ENCODE assay signal across 1 cellular context in the genomic region with DNA sequence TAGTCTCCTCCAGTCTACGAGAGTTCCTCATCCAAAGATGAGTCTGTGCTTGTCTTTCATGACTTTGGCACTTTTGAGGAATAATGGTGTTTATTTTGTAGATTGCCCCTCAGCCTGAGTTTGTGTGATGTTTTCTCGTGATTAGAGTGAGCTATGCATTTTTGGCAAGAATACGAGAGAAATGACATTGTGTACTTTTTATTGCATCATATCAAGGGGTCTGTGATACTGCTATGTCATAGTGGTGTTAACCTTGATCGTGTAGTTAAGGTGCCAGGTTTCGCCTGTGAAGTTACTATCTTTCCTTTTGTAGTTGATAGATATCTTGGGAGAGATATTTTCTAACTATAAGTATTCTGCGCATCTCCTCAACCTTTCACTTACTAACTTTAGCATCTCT.
TF ChIP-seq lines count a peak whose summit lies in the region.

No MANE protein-coding gene starts in this region.

TF ChIP-seq in GM23338, 12 proteins besides CTCF, POLR2A, EP300 and RAD21 (continued from another document):
- TF ChIP-seq, protein P1, sequence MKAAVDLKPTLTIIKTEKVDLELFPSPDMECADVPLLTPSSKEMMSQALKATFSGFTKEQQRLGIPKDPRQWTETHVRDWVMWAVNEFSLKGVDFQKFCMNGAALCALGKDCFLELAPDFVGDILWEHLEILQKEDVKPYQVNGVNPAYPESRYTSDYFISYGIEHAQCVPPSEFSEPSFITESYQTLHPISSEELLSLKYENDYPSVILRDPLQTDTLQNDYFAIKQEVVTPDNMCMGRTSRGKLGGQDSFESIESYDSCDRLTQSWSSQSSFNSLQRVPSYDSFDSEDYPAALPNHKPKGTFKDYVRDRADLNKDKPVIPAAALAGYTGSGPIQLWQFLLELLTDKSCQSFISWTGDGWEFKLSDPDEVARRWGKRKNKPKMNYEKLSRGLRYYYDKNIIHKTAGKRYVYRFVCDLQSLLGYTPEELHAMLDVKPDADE (IDR thresholded peaks at IDR 0.05): no peak
- TF ChIP-seq, protein P2, sequence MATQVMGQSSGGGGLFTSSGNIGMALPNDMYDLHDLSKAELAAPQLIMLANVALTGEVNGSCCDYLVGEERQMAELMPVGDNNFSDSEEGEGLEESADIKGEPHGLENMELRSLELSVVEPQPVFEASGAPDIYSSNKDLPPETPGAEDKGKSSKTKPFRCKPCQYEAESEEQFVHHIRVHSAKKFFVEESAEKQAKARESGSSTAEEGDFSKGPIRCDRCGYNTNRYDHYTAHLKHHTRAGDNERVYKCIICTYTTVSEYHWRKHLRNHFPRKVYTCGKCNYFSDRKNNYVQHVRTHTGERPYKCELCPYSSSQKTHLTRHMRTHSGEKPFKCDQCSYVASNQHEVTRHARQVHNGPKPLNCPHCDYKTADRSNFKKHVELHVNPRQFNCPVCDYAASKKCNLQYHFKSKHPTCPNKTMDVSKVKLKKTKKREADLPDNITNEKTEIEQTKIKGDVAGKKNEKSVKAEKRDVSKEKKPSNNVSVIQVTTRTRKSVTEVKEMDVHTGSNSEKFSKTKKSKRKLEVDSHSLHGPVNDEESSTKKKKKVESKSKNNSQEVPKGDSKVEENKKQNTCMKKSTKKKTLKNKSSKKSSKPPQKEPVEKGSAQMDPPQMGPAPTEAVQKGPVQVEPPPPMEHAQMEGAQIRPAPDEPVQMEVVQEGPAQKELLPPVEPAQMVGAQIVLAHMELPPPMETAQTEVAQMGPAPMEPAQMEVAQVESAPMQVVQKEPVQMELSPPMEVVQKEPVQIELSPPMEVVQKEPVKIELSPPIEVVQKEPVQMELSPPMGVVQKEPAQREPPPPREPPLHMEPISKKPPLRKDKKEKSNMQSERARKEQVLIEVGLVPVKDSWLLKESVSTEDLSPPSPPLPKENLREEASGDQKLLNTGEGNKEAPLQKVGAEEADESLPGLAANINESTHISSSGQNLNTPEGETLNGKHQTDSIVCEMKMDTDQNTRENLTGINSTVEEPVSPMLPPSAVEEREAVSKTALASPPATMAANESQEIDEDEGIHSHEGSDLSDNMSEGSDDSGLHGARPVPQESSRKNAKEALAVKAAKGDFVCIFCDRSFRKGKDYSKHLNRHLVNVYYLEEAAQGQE (IDR thresholded peaks at IDR 0.05; ENCODE audit: unreplicated experiment): no peak
- no peak for TF ChIP-seq POLR2AphosphoS5 (IDR thresholded peaks at IDR 0.05; ENCODE audit: low read depth)
- no peak for TF ChIP-seq NANOG (IDR thresholded peaks at IDR 0.05; ENCODE audit: borderline replicate concordance)
- no peak for TF ChIP-seq JUNB (IDR thresholded peaks at IDR 0.05; ENCODE audit: unreplicated experiment)
